ENCODE assay signal across 18 cellular contexts in genomic region chr2:101256316-101256715, GRCh38. TPM values are rescaled to one million over a fixed set of nuclear protein-coding genes. Genes with fewer than 3 reads are reported as not detected.
DNase-seq lines count a peak whose midpoint lies in the region; TF ChIP-seq lines count a peak whose summit lies in the region.
"Had no signal": no experiment of that assay in that cellular context is flagged by ENCODE, and none has a peak within 500 bp of the region (broad histone marks: within the 10 kb centered on the region; RNA-seq: fewer than 3 reads in every experiment).

No MANE protein-coding gene starts in this region.

- no CpG with 5 or more reads among the region's 2 CpGs for WGBS in H9 (ENCODE audit: extremely low coverage, insufficient read length, low lambda C conversion rate)
- 100% methylated on average over 2 of the region's 2 CpGs for WGBS in mammary epithelial cell (ENCODE audit: low coverage, missing lambda C conversion rate)
- WGBS in testis, 2 donors = 84 to 94% methylated on average over 2 of the region's 2 CpGs

- peaks cover 58% of the 10 kb centered on the region for H3K36me3 Mint-ChIP-seq in activated CD4-positive, alpha-beta memory T cell treated with anti-CD3 and anti-CD28 coated beads, Interleukin-2, amount 10 ng/mL, durations not matched to agents 7 days and 5 days (ENCODE audit: low read depth)
- peaks cover 25% of the 10 kb centered on the region for H3K36me3 Mint-ChIP-seq in activated CD4-positive, alpha-beta memory T cell treated with anti-CD3 and anti-CD28 coated beads for 36 hours
- H3K36me3 Mint-ChIP-seq in H9 (ENCODE audit: insufficient read depth in 1 of 3, low read depth in 3 of 3) (peaks cover 22 to 35% (median 22%) of the 10 kb centered on the region in 3 experiments), neural crest cell (ENCODE audit: low read depth) (peaks cover 18% of the 10 kb centered on the region)

- no peak overlapping the region for H2AFZ ChIP-seq in H9 (ENCODE audit: low read length)
- H2AFZ ChIP-seq in mammary epithelial cell (ENCODE audit: low read depth, low read length) = no peak overlapping the region

- H3K4me1 ChIP-seq in H9 (ENCODE audit: insufficient read depth, low read length) = peaks cover 3% of the 10 kb centered on the region; the same call in 1 of the 2 replicates
- peaks cover 29% of the 10 kb centered on the region for H3K4me1 ChIP-seq in mammary epithelial cell (ENCODE audit: insufficient read depth, low read length)
- H3K4me1 ChIP-seq in testis = peaks cover 9% of the 10 kb centered on the region

- H3K27me3 ChIP-seq in H9 (ENCODE audit: insufficient read depth, low read length) = no peaks in the 10 kb centered on the region
- H3K27me3 ChIP-seq in mammary epithelial cell (ENCODE audit: insufficient read depth, low read length) = no peaks in the 10 kb centered on the region
- H3K27me3 ChIP-seq in testis = no peaks in the 10 kb centered on the region
- H3K27me3 ChIP-seq: Peyer's patch, sigmoid colon, upper lobe of left lung had no signal

- H3K27me3 Mint-ChIP-seq in activated CD4-positive, alpha-beta memory T cell treated with anti-CD3 and anti-CD28 coated beads, Interleukin-2, amount 10 ng/mL, durations not matched to agents 7 days and 5 days = no peaks in the 10 kb centered on the region
- no peaks in the 10 kb centered on the region for H3K27me3 Mint-ChIP-seq in activated CD4-positive, alpha-beta memory T cell treated with anti-CD3 and anti-CD28 coated beads for 36 hours
- H3K27me3 Mint-ChIP-seq in H9 (ENCODE audit: low read depth) (no peaks in the 10 kb centered on the region), neural crest cell (ENCODE audit: low read depth) (no peaks in the 10 kb centered on the region)

- H3K56ac ChIP-seq in H9 (ENCODE audit: insufficient read length, low read depth, low read length) = no peak overlapping the region

- BruUV-seq in mammary epithelial cell (replicated peaks; lab: Mats Ljungman, UMichigan) = no TSS peak

- H3K9ac ChIP-seq in H9 (ENCODE audit: extremely low read depth, insufficient read length, low read length) = no peak overlapping the region
- H3K9ac ChIP-seq in mammary epithelial cell (ENCODE audit: insufficient read depth, low read length) = no peak overlapping the region

- H3K4me2 ChIP-seq in H9 (ENCODE audit: insufficient read depth, insufficient read length, low read length) (no peak overlapping the region), mammary epithelial cell (ENCODE audit: insufficient read depth, low read depth, low read length) (peak overlapping the region; percentile 17)

- H3K14ac ChIP-seq in H9 (ENCODE audit: insufficient read depth, low read length) = no peak overlapping the region

- H3K79me2 ChIP-seq in H9 (ENCODE audit: insufficient read depth, low read length) (peaks cover 16% of the 10 kb centered on the region; the same call in 1 of the 2 replicates), mammary epithelial cell (ENCODE audit: insufficient read depth, low read length) (peaks cover 77% of the 10 kb centered on the region)

- TF ChIP-seq POLR2A in testis (IDR thresholded peaks at IDR 0.05) = no peak

- H3K9me3 Mint-ChIP-seq in activated CD4-positive, alpha-beta memory T cell treated with anti-CD3 and anti-CD28 coated beads, Interleukin-2, amount 10 ng/mL, durations not matched to agents 7 days and 5 days = no peaks in the 10 kb centered on the region
- H3K9me3 Mint-ChIP-seq in activated CD4-positive, alpha-beta memory T cell treated with anti-CD3 and anti-CD28 coated beads for 36 hours = no peaks in the 10 kb centered on the region
- peaks cover 0 to 2% of the 10 kb centered on the region in 2 experiments; a peak in 1 of 5 replicates for H3K9me3 Mint-ChIP-seq in H9
- no peaks in the 10 kb centered on the region for H3K9me3 Mint-ChIP-seq in neural crest cell

- H3K4ac ChIP-seq in H9 (ENCODE audit: low read depth, low read length) = no peak overlapping the region

- H4K91ac ChIP-seq in H9 (ENCODE audit: insufficient read length, low read depth, low read length) = no peak overlapping the region

- no peak overlapping the region for H3K23ac ChIP-seq in H9 (ENCODE audit: insufficient read length, low read depth, low read length)

- no peak overlapping the region for H2BK15ac ChIP-seq in H9 (ENCODE audit: low read depth, low read length)

- no peaks in the 10 kb centered on the region for H3K79me1 ChIP-seq in H9 (ENCODE audit: insufficient read depth, low read depth, low read length, poor library complexity, severe bottlenecking)

- in situ Hi-C loops in mammary epithelial cell (cut with MboI; ENCODE audit: low sequenced_read_pairs in 2 of 2) = no loop called here

- no peak overlapping the region for H2BK120ac ChIP-seq in H9 (ENCODE audit: low read depth, low read length, poor library complexity, severe bottlenecking)

- H3K4me1 Mint-ChIP-seq in activated CD4-positive, alpha-beta memory T cell treated with anti-CD3 and anti-CD28 coated beads, Interleukin-2, amount 10 ng/mL, durations not matched to agents 7 days and 5 days = peaks cover 56% of the 10 kb centered on the region
- H3K4me1 Mint-ChIP-seq in activated CD4-positive, alpha-beta memory T cell treated with anti-CD3 and anti-CD28 coated beads for 36 hours (ENCODE audit: low read depth) = peaks cover 53% of the 10 kb centered on the region
- H3K4me1 Mint-ChIP-seq in H9 = peaks cover 15 to 25% of the 10 kb centered on the region in 2 experiments
- peaks cover 31% of the 10 kb centered on the region for H3K4me1 Mint-ChIP-seq in neural crest cell

- POLR2A ChIA-PET in activated CD4-positive, alpha-beta memory T cell treated with anti-CD3 and anti-CD28 coated beads, Interleukin-2, amount 10 ng/mL, durations not matched to agents 7 days and 5 days (lab: Charles Lee) = interaction anchor here (1.0 to 3.8 kb wide), 5 partner anchors 13 to 255 kb away, joined by 3 to 15 read pairs (median 3); partner anchors contain the start of gene RPL31
- POLR2A ChIA-PET in activated CD4-positive, alpha-beta memory T cell treated with anti-CD3 and anti-CD28 coated beads for 36 hours (lab: Charles Lee) = interaction anchor here (1.1 to 1.3 kb wide), 2 partner anchors 15 to 52 kb away, joined by 3 read pairs; partner anchors contain the start of gene RNF149

- intact Hi-C loops in activated CD4-positive, alpha-beta memory T cell treated with anti-CD3 and anti-CD28 coated beads for 36 hours (cut with micrococcal nuclease) = no loop called here
- intact Hi-C loops in mammary epithelial cell (cut with micrococcal nuclease) = no loop called here
- intact Hi-C loops in testis (cut with DNase I; ENCODE audit: low total_unique reads) = no loop called here

- TF ChIP-seq CTCF in H9 (conservative IDR thresholded peaks at IDR 0.05) = no peak
- TF ChIP-seq CTCF in mammary epithelial cell (conservative IDR thresholded peaks at IDR 0.05 in 1 of 2, IDR thresholded peaks at IDR 0.05 in 1 of 2; ENCODE audit: extremely low read depth in 1 of 2, insufficient read depth in 1 of 2, low read depth in 1 of 2, low read length in 2 of 2) = no peak
- TF ChIP-seq CTCF in neural crest cell (conservative IDR thresholded peaks at IDR 0.05) = no peak
- TF ChIP-seq CTCF in testis (IDR thresholded peaks at IDR 0.05) = no peak

- no peak overlapping the region for H4K8ac ChIP-seq in H9 (replicated peaks; ENCODE audit: insufficient read length, low read depth, low read length)

- H3K27ac Mint-ChIP-seq in activated CD4-positive, alpha-beta memory T cell treated with anti-CD3 and anti-CD28 coated beads, Interleukin-2, amount 10 ng/mL, durations not matched to agents 7 days and 5 days = peak overlapping the region; percentile 50
- H3K27ac Mint-ChIP-seq in activated CD4-positive, alpha-beta memory T cell treated with anti-CD3 and anti-CD28 coated beads for 36 hours = no peak overlapping the region
- H3K27ac Mint-ChIP-seq in H9 (peak overlapping the region in 2 of 3 experiments; percentile 16 to 74; a peak in 5 of 7 replicates), neural crest cell (ENCODE audit: unreplicated experiment) (peak overlapping the region; percentile 63)

- H4K20me1 ChIP-seq in H9 (ENCODE audit: control insufficient read depth, insufficient read depth, insufficient read length) (no peaks in the 10 kb centered on the region), mammary epithelial cell (ENCODE audit: insufficient read depth, low read length) (no peaks in the 10 kb centered on the region)

- no peak for DNase-seq in activated CD4-positive, alpha-beta memory T cell treated with anti-CD3 and anti-CD28 coated beads, Interleukin-2, amount 10 ng/mL, durations not matched to agents 7 days and 5 days
- DNase-seq in activated CD4-positive, alpha-beta memory T cell treated with anti-CD3 and anti-CD28 coated beads for 36 hours = no peak
- DNase-seq in H9 (no peak), mammary epithelial cell (no peak), neural crest cell (ENCODE audit: low read depth, low spot score) (no peak), dedifferentiated amniotic fluid mesenchymal stem cell (ENCODE audit: extremely low spot score) (no peak), hypothalamus (lab: John Stamatoyannopoulos, UW) (no peak), testis (no peak)
- DNase-seq: ACHN; anterior cingulate cortex; erythroblast; HCEC 1CT; NCI-H2081 treated with DMSO at 0.1 percent for 48 hours; Peyer's patch; sigmoid colon; stimulated activated CD4-positive, alpha-beta T cell treated with anti-CD3 and anti-CD28 coated beads, Interleukin-4, amount 100 ng/mL, for 24 hours; WERI-Rb-1 had no signal

- CTCF ChIA-PET in activated CD4-positive, alpha-beta memory T cell treated with anti-CD3 and anti-CD28 coated beads, Interleukin-2, amount 10 ng/mL, durations not matched to agents 7 days and 5 days (lab: Charles Lee) = interaction anchor here (1.3 kb wide), 1 partner anchor 16 kb away, joined by 5 read pairs; no protein-coding TSS in a partner anchor
- CTCF ChIA-PET in activated CD4-positive, alpha-beta memory T cell treated with anti-CD3 and anti-CD28 coated beads for 36 hours (lab: Charles Lee) = no interaction called here
- CTCF ChIA-PET in mammary epithelial cell (lab: Charles Lee; ENCODE audit: low non-redundant PET) = no interaction called here

- H3T11ph ChIP-seq in H9 (ENCODE audit: low read length) = no peak overlapping the region

- H2BK5ac ChIP-seq in H9 (ENCODE audit: insufficient read length, low read length) = no peak overlapping the region

- H3K4me3 ChIP-seq in mammary epithelial cell (replicated peaks in 1 of 3; ENCODE audit: insufficient read depth in 1 of 3, low read depth in 2 of 3, low read length in 3 of 3) (no peak overlapping the region), testis (no peak overlapping the region)
- H3K4me3 ChIP-seq: Peyer's patch, sigmoid colon, upper lobe of left lung had no signal

- H3K9me3 ChIP-seq in H9 (ENCODE audit: control insufficient read depth, low read depth, low read length) (no peaks in the 10 kb centered on the region), mammary epithelial cell (replicated peaks; ENCODE audit: insufficient read depth, low read length) (no peaks in the 10 kb centered on the region), testis (no peaks in the 10 kb centered on the region)
- H3K9me3 ChIP-seq: Peyer's patch, sigmoid colon, upper lobe of left lung had no signal

- H3K23me2 ChIP-seq in H9 (ENCODE audit: insufficient read length, low read depth, low read length, poor library complexity, severe bottlenecking) = peaks cover 11% of the 10 kb centered on the region

- H3K27ac ChIP-seq in H9 (ENCODE audit: insufficient read length, low read depth, low read length) (no peak overlapping the region), mammary epithelial cell (ENCODE audit: insufficient read depth, low read depth, low read length) (no peak overlapping the region), testis (no peak overlapping the region)
- H3K27ac ChIP-seq: Peyer's patch, sigmoid colon, upper lobe of left lung, WERI-Rb-1 had no signal

- dilution Hi-C loops in mammary epithelial cell (cut with HindIII; ENCODE audit: low sequenced_read_pairs) = no loop called here

- no peak overlapping the region for H3K4me3 Mint-ChIP-seq in activated CD4-positive, alpha-beta memory T cell treated with anti-CD3 and anti-CD28 coated beads, Interleukin-2, amount 10 ng/mL, durations not matched to agents 7 days and 5 days
- no peak overlapping the region for H3K4me3 Mint-ChIP-seq in activated CD4-positive, alpha-beta memory T cell treated with anti-CD3 and anti-CD28 coated beads for 36 hours
- no peak overlapping the region; a peak in 1 of 5 replicates for H3K4me3 Mint-ChIP-seq in H9
- peak overlapping the region; percentile 68 for H3K4me3 Mint-ChIP-seq in neural crest cell

- no peak overlapping the region for H2BK20ac ChIP-seq in H9 (ENCODE audit: low read depth, low read length, poor library complexity, severe bottlenecking)

- H4K5ac ChIP-seq in H9 (ENCODE audit: insufficient read length, low read depth, low read length) = no peak overlapping the region

- H3K36me3 ChIP-seq in mammary epithelial cell (ENCODE audit: insufficient read depth, low read length) (peaks cover 6% of the 10 kb centered on the region), testis (ENCODE audit: low read depth, missing control alignments) (no peaks in the 10 kb centered on the region)

- no peak overlapping the region for H2BK12ac ChIP-seq in H9 (ENCODE audit: insufficient read length, low read depth, low read length)

- H2AK5ac ChIP-seq in H9 (ENCODE audit: insufficient read length, low read length) = no peak overlapping the region

- no peak overlapping the region for H3K18ac ChIP-seq in H9 (ENCODE audit: insufficient read length, low read depth, low read length)

RNA-seq across cellular contexts. Expression of gene CNOT11, which starts 3.6 kb away (rescaled TPM):
- 10 to 100 TPM; 60.3 to 65.9 TPM for total RNA-seq in activated CD4-positive, alpha-beta memory T cell treated with anti-CD3 and anti-CD28 coated beads, Interleukin-2, amount 10 ng/mL, durations not matched to agents 7 days and 5 days
- total RNA-seq in activated CD4-positive, alpha-beta memory T cell treated with anti-CD3 and anti-CD28 coated beads for 36 hours = 10 to 100 TPM; 54.6 to 56.2 TPM
- total RNA-seq in H9 (2021) = 46.8 and 50.6 TPM in 2 replicates
- 10 to 100 TPM; 43.8 to 53.7 TPM for total RNA-seq in mammary epithelial cell
- 64.3 TPM for polyA plus RNA-seq in mammary epithelial cell
- polyA minus RNA-seq in mammary epithelial cell = 186 TPM
- 48.2 and 50.4 TPM in 2 replicates for total RNA-seq in neural crest cell
- 10 to 100 TPM; 43.7 to 45.7 TPM for total RNA-seq in testis
- 81.1 TPM for polyA plus RNA-seq in testis (ENCODE audit: insufficient read depth, low read depth, low replicate concordance)

RNA-seq across cellular contexts. Expression of gene RNF149, which starts 52.2 kb away (rescaled TPM):
- total RNA-seq in activated CD4-positive, alpha-beta memory T cell treated with anti-CD3 and anti-CD28 coated beads, Interleukin-2, amount 10 ng/mL, durations not matched to agents 7 days and 5 days = 100 to 1,000 TPM; 115 to 116 TPM
- 10 to 100 TPM; 42.1 to 46.9 TPM for total RNA-seq in activated CD4-positive, alpha-beta memory T cell treated with anti-CD3 and anti-CD28 coated beads for 36 hours
- 17.4 and 18.0 TPM in 2 replicates for total RNA-seq in H9 (2021)
- total RNA-seq in mammary epithelial cell = 10 to 100 TPM; 53.0 to 55.8 TPM
- 25.0 TPM for polyA plus RNA-seq in mammary epithelial cell
- polyA minus RNA-seq in mammary epithelial cell = 80.4 TPM
- 27.2 and 27.4 TPM in 2 replicates for total RNA-seq in neural crest cell
- total RNA-seq in testis = 100 to 1,000 TPM in 1 of 2 donors, 10 to 100 TPM in 1; 95.0 to 107 TPM
- 58.0 TPM for polyA plus RNA-seq in testis (ENCODE audit: insufficient read depth, low read depth, low replicate concordance)
